Comparison of ENCODE assay signal across 1 cellular context in the genomic region with DNA sequence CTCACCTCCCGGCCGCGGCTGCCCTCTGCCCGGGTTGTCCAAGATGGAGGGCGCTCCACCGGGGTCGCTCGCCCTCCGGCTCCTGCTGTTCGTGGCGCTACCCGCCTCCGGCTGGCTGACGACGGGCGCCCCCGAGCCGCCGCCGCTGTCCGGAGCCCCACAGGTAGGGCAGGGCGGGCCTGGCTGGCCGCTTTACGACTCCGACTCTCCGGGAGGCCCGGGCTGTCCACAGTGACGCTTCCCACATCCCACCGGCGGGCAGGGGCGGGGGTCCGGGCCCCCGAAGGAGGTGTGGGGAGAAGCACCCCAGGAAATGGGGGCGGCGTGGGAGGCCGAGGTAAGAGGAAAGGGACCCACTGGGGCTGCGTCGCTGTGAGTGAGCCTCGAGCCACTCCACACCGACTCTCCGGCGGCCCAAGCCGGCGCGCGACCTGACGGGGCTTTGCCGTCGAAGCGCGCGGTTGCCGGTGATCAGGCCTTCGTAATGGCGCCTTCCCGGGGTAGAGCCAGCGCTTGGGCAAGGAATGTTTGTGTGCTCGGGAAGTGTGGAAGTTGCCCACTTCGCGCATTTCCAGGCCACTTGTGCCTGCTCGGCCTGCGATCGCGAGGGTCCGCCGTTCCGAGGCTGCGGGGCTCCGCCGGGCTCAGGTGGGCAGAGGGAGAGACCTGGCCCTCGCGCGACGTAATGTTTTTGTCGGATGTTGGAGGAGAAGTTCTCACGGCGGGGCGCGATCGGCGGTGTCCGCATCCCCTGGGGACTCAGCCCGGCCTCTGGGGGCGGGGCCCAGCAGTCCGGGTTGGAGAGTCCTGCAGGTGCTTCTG.
A peak's percentile ranks its signal among the peaks of the same experiment; 100 is the strongest.
TF ChIP-seq lines count a peak whose summit lies in the region.

A gene with protein sequence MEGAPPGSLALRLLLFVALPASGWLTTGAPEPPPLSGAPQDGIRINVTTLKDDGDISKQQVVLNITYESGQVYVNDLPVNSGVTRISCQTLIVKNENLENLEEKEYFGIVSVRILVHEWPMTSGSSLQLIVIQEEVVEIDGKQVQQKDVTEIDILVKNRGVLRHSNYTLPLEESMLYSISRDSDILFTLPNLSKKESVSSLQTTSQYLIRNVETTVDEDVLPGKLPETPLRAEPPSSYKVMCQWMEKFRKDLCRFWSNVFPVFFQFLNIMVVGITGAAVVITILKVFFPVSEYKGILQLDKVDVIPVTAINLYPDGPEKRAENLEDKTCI (plus strand): TSS at position 4 of the 822 bp plus-strand sequence. CDS start 40 bp downstream, at position 44.

TF ChIP-seq in HepG2, 621 proteins besides CTCF, POLR2A, EP300 and RAD21 (continued from another document and continues in another):
- TF ChIP-seq YEATS2 (CRISPR knock-in tag; IDR thresholded peaks at IDR 0.05; ENCODE audit: borderline replicate concordance) (peak; percentile 38; the same call in 1 of the 2 replicates), ZNF296 (CRISPR knock-in tag; conservative IDR thresholded peaks at IDR 0.05) (no peak), ZNF781 (CRISPR knock-in tag; IDR thresholded peaks at IDR 0.05; ENCODE audit: borderline replicate concordance, not compliant biosample characterization) (peak; percentile 78), MEIS1 (CRISPR knock-in tag; IDR thresholded peaks at IDR 0.05; ENCODE audit: borderline replicate concordance) (peak; percentile 21; the same call in 1 of the 2 replicates), MBNL3 (CRISPR knock-in tag; conservative IDR thresholded peaks at IDR 0.05) (no peak), ZNF136 (CRISPR knock-in tag; IDR thresholded peaks at IDR 0.05; ENCODE audit: low read depth) (peak; percentile 98), ZBTB1 (CRISPR knock-in tag; IDR thresholded peaks at IDR 0.05; ENCODE audit: borderline replicate concordance) (no peak), EHMT2 (IDR thresholded peaks at IDR 0.05; ENCODE audit: borderline replicate concordance, low read depth, low read length) (no peak), SMARCE1 (IDR thresholded peaks at IDR 0.05; ENCODE audit: borderline replicate concordance) (no peak), SIX1 (CRISPR knock-in tag; IDR thresholded peaks at IDR 0.05; ENCODE audit: borderline replicate concordance) (no peak), ARNT2 (CRISPR knock-in tag; IDR thresholded peaks at IDR 0.05; ENCODE audit: low read depth) (peak; percentile 62; the same call in 1 of the 2 replicates), MEF2D (CRISPR knock-in tag; IDR thresholded peaks at IDR 0.05) (peak; percentile 56; the same call in 1 of the 2 replicates), ZNF605 (CRISPR knock-in tag; IDR thresholded peaks at IDR 0.05) (peak; percentile 86), PLRG1 (conservative IDR thresholded peaks at IDR 0.05) (no peak), U2AF1 (optimal IDR thresholded peaks at IDR 0.05; ENCODE audit: low read depth, low read length) (peak; percentile 8), YEATS4 (CRISPR knock-in tag; IDR thresholded peaks at IDR 0.05; ENCODE audit: borderline replicate concordance) (no peak; the same call in 1 of the 2 replicates)
- TF ChIP-seq, protein P1, sequence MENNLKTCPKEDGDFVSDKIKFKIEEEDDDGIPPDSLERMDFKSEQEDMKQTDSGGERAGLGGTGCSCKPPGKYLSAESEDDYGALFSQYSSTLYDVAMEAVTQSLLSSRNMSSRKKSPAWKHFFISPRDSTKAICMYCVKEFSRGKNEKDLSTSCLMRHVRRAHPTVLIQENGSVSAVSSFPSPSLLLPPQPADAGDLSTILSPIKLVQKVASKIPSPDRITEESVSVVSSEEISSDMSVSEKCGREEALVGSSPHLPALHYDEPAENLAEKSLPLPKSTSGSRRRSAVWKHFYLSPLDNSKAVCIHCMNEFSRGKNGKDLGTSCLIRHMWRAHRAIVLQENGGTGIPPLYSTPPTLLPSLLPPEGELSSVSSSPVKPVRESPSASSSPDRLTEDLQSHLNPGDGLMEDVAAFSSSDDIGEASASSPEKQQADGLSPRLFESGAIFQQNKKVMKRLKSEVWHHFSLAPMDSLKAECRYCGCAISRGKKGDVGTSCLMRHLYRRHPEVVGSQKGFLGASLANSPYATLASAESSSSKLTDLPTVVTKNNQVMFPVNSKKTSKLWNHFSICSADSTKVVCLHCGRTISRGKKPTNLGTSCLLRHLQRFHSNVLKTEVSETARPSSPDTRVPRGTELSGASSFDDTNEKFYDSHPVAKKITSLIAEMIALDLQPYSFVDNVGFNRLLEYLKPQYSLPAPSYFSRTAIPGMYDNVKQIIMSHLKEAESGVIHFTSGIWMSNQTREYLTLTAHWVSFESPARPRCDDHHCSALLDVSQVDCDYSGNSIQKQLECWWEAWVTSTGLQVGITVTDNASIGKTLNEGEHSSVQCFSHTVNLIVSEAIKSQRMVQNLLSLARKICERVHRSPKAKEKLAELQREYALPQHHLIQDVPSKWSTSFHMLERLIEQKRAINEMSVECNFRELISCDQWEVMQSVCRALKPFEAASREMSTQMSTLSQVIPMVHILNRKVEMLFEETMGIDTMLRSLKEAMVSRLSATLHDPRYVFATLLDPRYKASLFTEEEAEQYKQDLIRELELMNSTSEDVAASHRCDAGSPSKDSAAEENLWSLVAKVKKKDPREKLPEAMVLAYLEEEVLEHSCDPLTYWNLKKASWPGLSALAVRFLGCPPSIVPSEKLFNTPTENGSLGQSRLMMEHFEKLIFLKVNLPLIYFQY (CRISPR knock-in tag; IDR thresholded peaks at IDR 0.05; ENCODE audit: borderline replicate concordance) = no peak; the same call in 1 of the 2 replicates
- TF ChIP-seq, protein P2, sequence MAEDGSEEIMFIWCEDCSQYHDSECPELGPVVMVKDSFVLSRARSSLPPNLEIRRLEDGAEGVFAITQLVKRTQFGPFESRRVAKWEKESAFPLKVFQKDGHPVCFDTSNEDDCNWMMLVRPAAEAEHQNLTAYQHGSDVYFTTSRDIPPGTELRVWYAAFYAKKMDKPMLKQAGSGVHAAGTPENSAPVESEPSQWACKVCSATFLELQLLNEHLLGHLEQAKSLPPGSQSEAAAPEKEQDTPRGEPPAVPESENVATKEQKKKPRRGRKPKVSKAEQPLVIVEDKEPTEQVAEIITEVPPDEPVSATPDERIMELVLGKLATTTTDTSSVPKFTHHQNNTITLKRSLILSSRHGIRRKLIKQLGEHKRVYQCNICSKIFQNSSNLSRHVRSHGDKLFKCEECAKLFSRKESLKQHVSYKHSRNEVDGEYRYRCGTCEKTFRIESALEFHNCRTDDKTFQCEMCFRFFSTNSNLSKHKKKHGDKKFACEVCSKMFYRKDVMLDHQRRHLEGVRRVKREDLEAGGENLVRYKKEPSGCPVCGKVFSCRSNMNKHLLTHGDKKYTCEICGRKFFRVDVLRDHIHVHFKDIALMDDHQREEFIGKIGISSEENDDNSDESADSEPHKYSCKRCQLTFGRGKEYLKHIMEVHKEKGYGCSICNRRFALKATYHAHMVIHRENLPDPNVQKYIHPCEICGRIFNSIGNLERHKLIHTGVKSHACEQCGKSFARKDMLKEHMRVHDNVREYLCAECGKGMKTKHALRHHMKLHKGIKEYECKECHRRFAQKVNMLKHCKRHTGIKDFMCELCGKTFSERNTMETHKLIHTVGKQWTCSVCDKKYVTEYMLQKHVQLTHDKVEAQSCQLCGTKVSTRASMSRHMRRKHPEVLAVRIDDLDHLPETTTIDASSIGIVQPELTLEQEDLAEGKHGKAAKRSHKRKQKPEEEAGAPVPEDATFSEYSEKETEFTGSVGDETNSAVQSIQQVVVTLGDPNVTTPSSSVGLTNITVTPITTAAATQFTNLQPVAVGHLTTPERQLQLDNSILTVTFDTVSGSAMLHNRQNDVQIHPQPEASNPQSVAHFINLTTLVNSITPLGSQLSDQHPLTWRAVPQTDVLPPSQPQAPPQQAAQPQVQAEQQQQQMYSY (CRISPR knock-in tag; IDR thresholded peaks at IDR 0.05) = no peak
- TF ChIP-seq, protein P3, sequence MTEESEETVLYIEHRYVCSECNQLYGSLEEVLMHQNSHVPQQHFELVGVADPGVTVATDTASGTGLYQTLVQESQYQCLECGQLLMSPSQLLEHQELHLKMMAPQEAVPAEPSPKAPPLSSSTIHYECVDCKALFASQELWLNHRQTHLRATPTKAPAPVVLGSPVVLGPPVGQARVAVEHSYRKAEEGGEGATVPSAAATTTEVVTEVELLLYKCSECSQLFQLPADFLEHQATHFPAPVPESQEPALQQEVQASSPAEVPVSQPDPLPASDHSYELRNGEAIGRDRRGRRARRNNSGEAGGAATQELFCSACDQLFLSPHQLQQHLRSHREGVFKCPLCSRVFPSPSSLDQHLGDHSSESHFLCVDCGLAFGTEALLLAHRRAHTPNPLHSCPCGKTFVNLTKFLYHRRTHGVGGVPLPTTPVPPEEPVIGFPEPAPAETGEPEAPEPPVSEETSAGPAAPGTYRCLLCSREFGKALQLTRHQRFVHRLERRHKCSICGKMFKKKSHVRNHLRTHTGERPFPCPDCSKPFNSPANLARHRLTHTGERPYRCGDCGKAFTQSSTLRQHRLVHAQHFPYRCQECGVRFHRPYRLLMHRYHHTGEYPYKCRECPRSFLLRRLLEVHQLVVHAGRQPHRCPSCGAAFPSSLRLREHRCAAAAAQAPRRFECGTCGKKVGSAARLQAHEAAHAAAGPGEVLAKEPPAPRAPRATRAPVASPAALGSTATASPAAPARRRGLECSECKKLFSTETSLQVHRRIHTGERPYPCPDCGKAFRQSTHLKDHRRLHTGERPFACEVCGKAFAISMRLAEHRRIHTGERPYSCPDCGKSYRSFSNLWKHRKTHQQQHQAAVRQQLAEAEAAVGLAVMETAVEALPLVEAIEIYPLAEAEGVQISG (CRISPR knock-in tag; IDR thresholded peaks at IDR 0.05) = peak; percentile 19; the same call in 1 of the 2 replicates
- TF ChIP-seq, protein P4, sequence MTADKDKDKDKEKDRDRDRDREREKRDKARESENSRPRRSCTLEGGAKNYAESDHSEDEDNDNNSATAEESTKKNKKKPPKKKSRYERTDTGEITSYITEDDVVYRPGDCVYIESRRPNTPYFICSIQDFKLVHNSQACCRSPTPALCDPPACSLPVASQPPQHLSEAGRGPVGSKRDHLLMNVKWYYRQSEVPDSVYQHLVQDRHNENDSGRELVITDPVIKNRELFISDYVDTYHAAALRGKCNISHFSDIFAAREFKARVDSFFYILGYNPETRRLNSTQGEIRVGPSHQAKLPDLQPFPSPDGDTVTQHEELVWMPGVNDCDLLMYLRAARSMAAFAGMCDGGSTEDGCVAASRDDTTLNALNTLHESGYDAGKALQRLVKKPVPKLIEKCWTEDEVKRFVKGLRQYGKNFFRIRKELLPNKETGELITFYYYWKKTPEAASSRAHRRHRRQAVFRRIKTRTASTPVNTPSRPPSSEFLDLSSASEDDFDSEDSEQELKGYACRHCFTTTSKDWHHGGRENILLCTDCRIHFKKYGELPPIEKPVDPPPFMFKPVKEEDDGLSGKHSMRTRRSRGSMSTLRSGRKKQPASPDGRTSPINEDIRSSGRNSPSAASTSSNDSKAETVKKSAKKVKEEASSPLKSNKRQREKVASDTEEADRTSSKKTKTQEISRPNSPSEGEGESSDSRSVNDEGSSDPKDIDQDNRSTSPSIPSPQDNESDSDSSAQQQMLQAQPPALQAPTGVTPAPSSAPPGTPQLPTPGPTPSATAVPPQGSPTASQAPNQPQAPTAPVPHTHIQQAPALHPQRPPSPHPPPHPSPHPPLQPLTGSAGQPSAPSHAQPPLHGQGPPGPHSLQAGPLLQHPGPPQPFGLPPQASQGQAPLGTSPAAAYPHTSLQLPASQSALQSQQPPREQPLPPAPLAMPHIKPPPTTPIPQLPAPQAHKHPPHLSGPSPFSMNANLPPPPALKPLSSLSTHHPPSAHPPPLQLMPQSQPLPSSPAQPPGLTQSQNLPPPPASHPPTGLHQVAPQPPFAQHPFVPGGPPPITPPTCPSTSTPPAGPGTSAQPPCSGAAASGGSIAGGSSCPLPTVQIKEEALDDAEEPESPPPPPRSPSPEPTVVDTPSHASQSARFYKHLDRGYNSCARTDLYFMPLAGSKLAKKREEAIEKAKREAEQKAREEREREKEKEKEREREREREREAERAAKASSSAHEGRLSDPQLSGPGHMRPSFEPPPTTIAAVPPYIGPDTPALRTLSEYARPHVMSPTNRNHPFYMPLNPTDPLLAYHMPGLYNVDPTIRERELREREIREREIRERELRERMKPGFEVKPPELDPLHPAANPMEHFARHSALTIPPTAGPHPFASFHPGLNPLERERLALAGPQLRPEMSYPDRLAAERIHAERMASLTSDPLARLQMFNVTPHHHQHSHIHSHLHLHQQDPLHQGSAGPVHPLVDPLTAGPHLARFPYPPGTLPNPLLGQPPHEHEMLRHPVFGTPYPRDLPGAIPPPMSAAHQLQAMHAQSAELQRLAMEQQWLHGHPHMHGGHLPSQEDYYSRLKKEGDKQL (CRISPR knock-in tag; IDR thresholded peaks at IDR 0.05; ENCODE audit: low read depth) = no peak
- TF ChIP-seq, protein P5, sequence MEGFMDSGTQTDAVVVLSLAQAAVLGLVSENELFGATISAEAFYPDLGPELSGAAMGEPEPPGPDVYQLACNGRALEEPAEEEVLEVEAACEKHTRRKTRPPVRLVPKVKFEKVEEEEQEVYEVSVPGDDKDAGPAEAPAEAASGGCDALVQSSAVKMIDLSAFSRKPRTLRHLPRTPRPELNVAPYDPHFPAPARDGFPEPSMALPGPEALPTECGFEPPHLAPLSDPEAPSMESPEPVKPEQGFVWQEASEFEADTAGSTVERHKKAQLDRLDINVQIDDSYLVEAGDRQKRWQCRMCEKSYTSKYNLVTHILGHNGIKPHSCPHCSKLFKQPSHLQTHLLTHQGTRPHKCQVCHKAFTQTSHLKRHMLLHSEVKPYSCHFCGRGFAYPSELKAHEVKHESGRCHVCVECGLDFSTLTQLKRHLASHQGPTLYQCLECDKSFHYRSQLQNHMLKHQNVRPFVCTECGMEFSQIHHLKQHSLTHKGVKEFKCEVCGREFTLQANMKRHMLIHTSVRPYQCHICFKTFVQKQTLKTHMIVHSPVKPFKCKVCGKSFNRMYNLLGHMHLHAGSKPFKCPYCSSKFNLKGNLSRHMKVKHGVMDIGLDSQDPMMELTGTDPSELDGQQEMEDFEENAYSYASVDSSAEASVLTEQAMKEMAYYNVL (CRISPR knock-in tag; IDR thresholded peaks at IDR 0.05; ENCODE audit: borderline replicate concordance) = 0 out of 2 replicates have a peak, but pooled peaks have one; percentile 43
- TF ChIP-seq, protein P6, sequence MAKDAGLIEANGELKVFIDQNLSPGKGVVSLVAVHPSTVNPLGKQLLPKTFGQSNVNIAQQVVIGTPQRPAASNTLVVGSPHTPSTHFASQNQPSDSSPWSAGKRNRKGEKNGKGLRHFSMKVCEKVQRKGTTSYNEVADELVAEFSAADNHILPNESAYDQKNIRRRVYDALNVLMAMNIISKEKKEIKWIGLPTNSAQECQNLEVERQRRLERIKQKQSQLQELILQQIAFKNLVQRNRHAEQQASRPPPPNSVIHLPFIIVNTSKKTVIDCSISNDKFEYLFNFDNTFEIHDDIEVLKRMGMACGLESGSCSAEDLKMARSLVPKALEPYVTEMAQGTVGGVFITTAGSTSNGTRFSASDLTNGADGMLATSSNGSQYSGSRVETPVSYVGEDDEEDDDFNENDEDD (CRISPR knock-in tag; IDR thresholded peaks at IDR 0.05; ENCODE audit: borderline replicate concordance) = no peak
- TF ChIP-seq, protein P7, sequence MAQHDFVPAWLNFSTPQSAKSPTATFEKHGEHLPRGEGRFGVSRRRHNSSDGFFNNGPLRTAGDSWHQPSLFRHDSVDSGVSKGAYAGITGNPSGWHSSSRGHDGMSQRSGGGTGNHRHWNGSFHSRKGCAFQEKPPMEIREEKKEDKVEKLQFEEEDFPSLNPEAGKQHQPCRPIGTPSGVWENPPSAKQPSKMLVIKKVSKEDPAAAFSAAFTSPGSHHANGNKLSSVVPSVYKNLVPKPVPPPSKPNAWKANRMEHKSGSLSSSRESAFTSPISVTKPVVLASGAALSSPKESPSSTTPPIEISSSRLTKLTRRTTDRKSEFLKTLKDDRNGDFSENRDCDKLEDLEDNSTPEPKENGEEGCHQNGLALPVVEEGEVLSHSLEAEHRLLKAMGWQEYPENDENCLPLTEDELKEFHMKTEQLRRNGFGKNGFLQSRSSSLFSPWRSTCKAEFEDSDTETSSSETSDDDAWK (CRISPR knock-in tag; IDR thresholded peaks at IDR 0.05) = no peak
